Comparison of ENCODE assay signal across 8 cellular contexts in the genomic region with DNA sequence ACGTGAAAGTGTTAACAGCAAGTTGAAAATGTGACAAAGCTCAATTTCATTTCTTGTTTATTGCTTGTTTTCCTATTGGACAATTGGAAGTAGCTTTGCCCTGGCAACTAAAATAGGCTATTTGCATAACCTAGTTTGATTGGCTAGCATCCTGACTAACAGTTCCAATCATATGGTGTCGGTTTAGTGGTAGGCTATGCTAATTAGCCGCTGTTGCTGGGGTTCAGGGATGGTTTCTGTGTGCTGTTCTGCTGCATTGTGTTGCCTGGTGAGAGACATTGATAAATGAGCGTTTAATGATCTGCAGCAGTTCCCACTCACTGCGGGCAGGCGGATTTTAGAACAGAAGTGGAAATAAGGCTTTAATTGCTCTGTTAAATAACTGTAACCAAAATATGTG.
DNase-seq lines count a peak whose midpoint lies in the region; ATAC-seq and TF ChIP-seq lines count a peak whose summit lies in the region.

No MANE protein-coding gene starts in this region.

- no peaks in the 10 kb centered on the region for H3K9me3 ChIP-seq in IMR-90 (ENCODE audit: control insufficient read depth, insufficient read depth, low read length)
- H3K9me3 ChIP-seq in skeletal muscle satellite cell (replicated peaks; ENCODE audit: low read length) = no peaks in the 10 kb centered on the region

- H3K4me1 ChIP-seq in IMR-90 (ENCODE audit: control insufficient read depth, insufficient read depth, low read length) (peaks cover 2% of the 10 kb centered on the region; the same call in 1 of the 2 replicates), skeletal muscle satellite cell (ENCODE audit: control insufficient read depth, insufficient read depth, low read length) (peaks cover 28% of the 10 kb centered on the region)

- CTCF ChIA-PET in IMR-90 (lab: Yijun Ruan, JAX) = interaction anchor here (1.5 kb wide), 1 partner anchor 29 kb away, joined by 4 read pairs; no protein-coding TSS in a partner anchor

- in situ Hi-C loops in IMR-90 (cut with MboI; ENCODE audit: low sequenced_read_pairs) (no loop called here), brain microvascular endothelial cell (cut with HindIII; ENCODE audit: low pct_ligation_motif_present, low sequenced_read_pairs) (no loop called here)

- no peak overlapping the region for H4K91ac ChIP-seq in IMR-90 (ENCODE audit: insufficient read depth, low read depth, low read length)

- H2AFZ ChIP-seq in IMR-90 (replicated peaks; ENCODE audit: low read length, poor library complexity) = no peak overlapping the region

- H2BK20ac ChIP-seq in IMR-90 (ENCODE audit: low read depth, low read length) = no peak overlapping the region

- no peak overlapping the region; a peak in 1 of 4 replicates for H4K8ac ChIP-seq in IMR-90 (ENCODE audit: low read depth in 2 of 2, low read length in 2 of 2)

- peak; percentile 97 for DNase-seq in DMS 273 treated with DMSO at 0.1 percent for 48 hours (lab: John Stamatoyannopoulos, UW)
- peak; percentile 80 for DNase-seq in IMR-90
- DNase-seq in RPMI8226 = peak; percentile 13
- peak; percentile 71 for DNase-seq in brain microvascular endothelial cell
- peak; percentile 88 for DNase-seq in iPS DF 19.7 (ENCODE audit: low read depth, low spot score)

- no peak for TF ChIP-seq RAD21 in IMR-90 (IDR thresholded peaks at IDR 0.05; ENCODE audit: low read length)

- H3K56ac ChIP-seq in IMR-90 (ENCODE audit: extremely low read depth, insufficient read depth, low read length) = no peak overlapping the region

- no peak overlapping the region for H2AK9ac ChIP-seq in IMR-90 (replicated peaks; ENCODE audit: low read depth, low read length, poor library complexity)

- H3K23ac ChIP-seq in IMR-90 (ENCODE audit: low read depth, low read length) = no peak overlapping the region

- H4K5ac ChIP-seq in IMR-90 (ENCODE audit: low read depth, low read length) = no peak overlapping the region

- H3K27ac ChIP-seq in IMR-90 (ENCODE audit: insufficient read depth, low read length) (no peak overlapping the region), brain microvascular endothelial cell (no peak overlapping the region)

- H3K18ac ChIP-seq in IMR-90 (ENCODE audit: low read depth, low read length) = no peak overlapping the region

- dilution Hi-C loops in IMR-90 (cut with HindIII; ENCODE audit: low sequenced_read_pairs, unreplicated experiment) = no loop called here

- no peak overlapping the region for H2BK5ac ChIP-seq in IMR-90 (ENCODE audit: low read depth, low read length, poor library complexity, severe bottlenecking)

- no peak overlapping the region for H2BK120ac ChIP-seq in IMR-90 (ENCODE audit: low read depth, low read length)

- H2BK15ac ChIP-seq in IMR-90 (ENCODE audit: low read depth, low read length) = no peak overlapping the region

- H3K27me3 ChIP-seq in IMR-90 (ENCODE audit: control insufficient read depth, insufficient read depth, low read length) = no peaks in the 10 kb centered on the region
- H3K27me3 ChIP-seq in brain microvascular endothelial cell (replicated peaks) = no peaks in the 10 kb centered on the region
- no peaks in the 10 kb centered on the region for H3K27me3 ChIP-seq in skeletal muscle satellite cell (ENCODE audit: control insufficient read depth, insufficient read depth, low read length)

- H3K4ac ChIP-seq in IMR-90 (ENCODE audit: low read depth, low read length) = no peak overlapping the region

- intact Hi-C loops in IMR-90 (cut with micrococcal nuclease) = no loop called here

- peaks cover 50% of the 10 kb centered on the region for H4K20me1 ChIP-seq in IMR-90 (ENCODE audit: insufficient read depth, low read length)

- peaks cover 21 to 45% of the 10 kb centered on the region in 2 experiments for H3K79me1 ChIP-seq in IMR-90 (ENCODE audit: low read depth in 1 of 2, low read length in 2 of 2)

- H3K9ac ChIP-seq in IMR-90 (ENCODE audit: low read depth, low read length) (no peak overlapping the region), skeletal muscle satellite cell (ENCODE audit: low read depth, low read length) (no peak overlapping the region)

- 0% methylated on average over 1 of the region's 6 CpGs; no CpG with 5 or more reads in 1 of the 2 experiments for WGBS in IMR-90 (ENCODE audit: extremely low coverage in 2 of 2, insufficient read length in 1 of 2), 2 experiments

- no peak for TF ChIP-seq POLR2A in IMR-90 (IDR thresholded peaks at IDR 0.05; ENCODE audit: low read depth, low read length)

- peaks cover 16% of the 10 kb centered on the region for H3K9me1 ChIP-seq in IMR-90 (ENCODE audit: insufficient read depth, low read length)

- no peak overlapping the region for H2AK5ac ChIP-seq in IMR-90 (ENCODE audit: low read depth, low read length)

- H3K4me2 ChIP-seq in IMR-90 (ENCODE audit: low read depth, low read length) (no peak overlapping the region; the same call in 1 of the 2 replicates), skeletal muscle satellite cell (ENCODE audit: low read length) (peak overlapping the region; percentile 5)

- BruUV-seq in IMR-90 (replicated peaks; lab: Mats Ljungman, UMichigan) = no TSS peak

- POLR2A ChIA-PET in IMR-90 (lab: Charles Lee; ENCODE audit: unreplicated experiment) = no interaction called here

- H3K4me3 ChIP-seq in IMR-90 (ENCODE audit: insufficient read depth, low read depth, low read length) (no peak overlapping the region), brain microvascular endothelial cell (ENCODE audit: low read depth, low read length) (no peak overlapping the region), skeletal muscle satellite cell (ENCODE audit: low read length) (no peak overlapping the region)

- TF ChIP-seq CTCF in IMR-90 (conservative IDR thresholded peaks at IDR 0.05; ENCODE audit: low read depth, low read length) = no peak
- no peak for TF ChIP-seq CTCF in brain microvascular endothelial cell (IDR thresholded peaks at IDR 0.05; ENCODE audit: low read depth, low read length, missing control alignments)

- H3K36me3 ChIP-seq in IMR-90 (ENCODE audit: control insufficient read depth, insufficient read depth, low read length) (peaks cover 5% of the 10 kb centered on the region; the same call in 1 of the 2 replicates), brain microvascular endothelial cell (replicated peaks) (no peaks in the 10 kb centered on the region), skeletal muscle satellite cell (ENCODE audit: insufficient read depth, low read length) (peaks cover 5% of the 10 kb centered on the region)

- no peak overlapping the region for H3K14ac ChIP-seq in IMR-90 (replicated peaks; ENCODE audit: low read depth, low read length)

- ATAC-seq in IMR-90 (ENCODE audit: low read depth) (peak; percentile 75), GM19467 (IDR thresholded peaks at IDR 0.05; ENCODE audit: unreplicated experiment) (no peak), HG02763 (IDR thresholded peaks at IDR 0.05; ENCODE audit: unreplicated experiment) (no peak)

TF ChIP-seq in IMR-90, 13 proteins besides CTCF, POLR2A, EP300 and RAD21:
- TF ChIP-seq RFX5 (IDR thresholded peaks at IDR 0.05; ENCODE audit: low read depth, low read length) (peak; percentile 92), CHD1 (IDR thresholded peaks at IDR 0.05; ENCODE audit: low read depth, low read length) (no peak)

Comparison
In these comparisons a context has a peak if more than half of its experiments do, and no peak if none do; other contexts are left out.
1. DNase-seq: peak in every context shown above with its lines; median percentile 97 in DMS 273 treated with DMSO at 0.1 percent for 48 hours; 88 in iPS DF 19.7; 80 in IMR-90; 71 in brain microvascular endothelial cell; 13 in RPMI8226.